ENCODE assay signal across 10 cellular contexts in the genomic region with DNA sequence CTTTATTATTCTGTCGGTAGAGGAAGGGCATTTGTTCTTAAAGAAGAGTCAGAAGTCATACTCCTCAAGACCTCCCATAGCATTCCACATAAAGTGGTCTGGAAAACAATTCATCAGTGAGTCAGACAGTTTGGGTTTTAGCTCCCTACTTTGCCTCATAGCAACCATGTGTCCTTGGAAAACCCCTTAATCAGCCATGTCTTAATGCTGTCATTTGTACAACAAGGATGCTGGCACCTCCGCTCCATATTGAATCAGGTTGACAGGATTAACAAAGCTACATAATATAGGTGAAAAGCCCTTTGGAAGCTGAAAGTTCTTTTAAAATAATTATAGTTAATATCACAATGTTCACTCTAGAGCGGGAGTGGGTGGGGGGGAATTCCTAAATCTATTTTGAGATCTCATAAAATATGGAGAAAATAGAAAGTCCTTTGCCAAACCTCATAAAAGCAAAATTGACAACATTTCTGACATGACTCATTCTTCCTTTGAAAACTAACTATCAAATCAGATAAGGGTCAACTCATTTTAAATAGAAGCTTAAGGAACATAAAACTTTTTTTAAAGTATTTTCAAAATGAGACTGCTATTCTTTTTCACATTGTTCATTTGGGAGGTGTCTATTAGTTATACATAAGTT. TPM values are rescaled to one million over a fixed set of nuclear protein-coding genes. Genes with fewer than 3 reads are reported as not detected.
DNase-seq lines count a peak whose midpoint lies in the region; ATAC-seq and TF ChIP-seq lines count a peak whose summit lies in the region.
"Had no signal": no experiment of that assay in that cellular context is flagged by ENCODE, and none has a peak within 500 bp of the region (broad histone marks: within the 10 kb centered on the region; RNA-seq: fewer than 3 reads in every experiment).

No MANE protein-coding gene starts in this region.

- H3K36me3 Mint-ChIP-seq in nephron (ENCODE audit: low read depth): no peaks in the 10 kb centered on the region
- no peaks in the 10 kb centered on the region for H3K36me3 Mint-ChIP-seq in activated CD8-positive, alpha-beta memory T cell treated with anti-CD3 and anti-CD28 coated beads, Interleukin-2, amount 10 ng/mL, durations not matched to agents 7 days and 5 days

- H3K27ac Mint-ChIP-seq in nephron: peak overlapping the region; percentile 58 to 85 (median 71)
- no peak overlapping the region for H3K27ac Mint-ChIP-seq in activated CD8-positive, alpha-beta memory T cell treated with anti-CD3 and anti-CD28 coated beads, Interleukin-2, amount 10 ng/mL, durations not matched to agents 7 days and 5 days

- no peak for ATAC-seq in activated CD8-positive, alpha-beta memory T cell treated with anti-CD3 and anti-CD28 coated beads, Interleukin-2, amount 10 ng/mL, durations not matched to agents 7 days and 5 days

- no peak overlapping the region for H3K4me3 Mint-ChIP-seq in nephron
- H3K4me3 Mint-ChIP-seq in activated CD8-positive, alpha-beta memory T cell treated with anti-CD3 and anti-CD28 coated beads, Interleukin-2, amount 10 ng/mL, durations not matched to agents 7 days and 5 days: no peak overlapping the region

- TF ChIP-seq CTCF in choroid plexus epithelial cell (conservative IDR thresholded peaks at IDR 0.05; ENCODE audit: low read depth, low read length): no peak
- no peak for TF ChIP-seq CTCF in nephron (IDR thresholded peaks at IDR 0.05; ENCODE audit: unreplicated experiment in 3 of 3)

- CTCF ChIA-PET in activated CD8-positive, alpha-beta memory T cell treated with anti-CD3 and anti-CD28 coated beads, Interleukin-2, amount 10 ng/mL, durations not matched to agents 7 days and 5 days (lab: Charles Lee): no interaction called here

- no peaks in the 10 kb centered on the region for H3K27me3 Mint-ChIP-seq in nephron (ENCODE audit: low read depth)
- H3K27me3 Mint-ChIP-seq in activated CD8-positive, alpha-beta memory T cell treated with anti-CD3 and anti-CD28 coated beads, Interleukin-2, amount 10 ng/mL, durations not matched to agents 7 days and 5 days: no peaks in the 10 kb centered on the region

- H3K4me1 Mint-ChIP-seq in nephron: peaks cover 30% of the 10 kb centered on the region
- H3K4me1 Mint-ChIP-seq in activated CD8-positive, alpha-beta memory T cell treated with anti-CD3 and anti-CD28 coated beads, Interleukin-2, amount 10 ng/mL, durations not matched to agents 7 days and 5 days: no peaks in the 10 kb centered on the region

- H3K9me3 Mint-ChIP-seq in nephron: peaks cover under 1% of the 10 kb centered on the region
- H3K9me3 Mint-ChIP-seq in activated CD8-positive, alpha-beta memory T cell treated with anti-CD3 and anti-CD28 coated beads, Interleukin-2, amount 10 ng/mL, durations not matched to agents 7 days and 5 days (ENCODE audit: low read depth): no peaks in the 10 kb centered on the region

- H3K4me3 ChIP-seq in choroid plexus epithelial cell (ENCODE audit: low read depth, low read length): no peak overlapping the region
- H3K4me3 ChIP-seq: dorsolateral prefrontal cortex, sigmoid colon had no signal

- DNase-seq in ELR (ENCODE audit: low read depth): peak; percentile 46
- peak; percentile 74 for DNase-seq in NCI-H82 (lab: John Stamatoyannopoulos, UW)
- DNase-seq in choroid plexus epithelial cell (ENCODE audit: low read depth): peak; percentile 49
- DNase-seq in GM19240 (ENCODE audit: insufficient read length, low spot score): no peak
- DNase-seq in NCI-H1694 (lab: John Stamatoyannopoulos, UW): no peak
- no peak for DNase-seq in activated CD8-positive, alpha-beta memory T cell treated with anti-CD3 and anti-CD28 coated beads, Interleukin-2, amount 10 ng/mL, durations not matched to agents 7 days and 5 days
- DNase-seq in NAMALWA (ENCODE audit: low spot score): no peak
- DNase-seq: dorsolateral prefrontal cortex, sigmoid colon had no signal

RNA-seq across cellular contexts. Expression of gene GUCY1A1, which starts 37.3 kb away (rescaled TPM):
- total RNA-seq in activated CD8-positive, alpha-beta memory T cell treated with anti-CD3 and anti-CD28 coated beads, Interleukin-2, amount 10 ng/mL, durations not matched to agents 7 days and 5 days: under 1 TPM in 1 of 2 experiments, not detected in 1; 0.87 TPM

Comparison
In these comparisons a context has a peak if more than half of its experiments do, and no peak if none do; other contexts are left out.
1. DNase-seq: peak in ELR (single experiment), NCI-H82 (single experiment) and choroid plexus epithelial cell (single experiment); none in GM19240 (single experiment), NCI-H1694 (single experiment), activated CD8-positive, alpha-beta memory T cell treated with anti-CD3 and anti-CD28 coated beads, Interleukin-2, amount 10 ng/mL, durations not matched to agents 7 days and 5 days (single experiment) and NAMALWA (single experiment).